In the genomic region with DNA sequence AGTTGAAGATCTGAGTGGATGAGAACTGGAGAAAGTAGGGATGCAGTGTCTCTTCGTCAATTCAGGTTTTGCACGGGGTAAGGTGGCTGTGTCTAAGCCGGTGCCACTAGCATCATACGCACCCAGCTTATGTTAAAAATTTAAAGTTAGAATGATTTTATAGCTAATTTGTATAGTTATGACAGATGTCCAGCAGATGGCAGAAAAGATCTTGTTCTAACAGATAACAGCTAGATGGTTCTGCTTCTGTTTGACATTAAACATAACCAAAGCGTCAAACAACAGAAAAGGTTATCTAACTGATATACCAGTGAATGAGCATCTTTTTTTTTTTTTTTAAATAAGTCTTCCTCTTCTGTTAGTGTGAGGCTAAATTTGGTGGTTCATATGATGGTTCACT, we compare ENCODE assay signal across 8 cellular contexts. TPM values are rescaled to one million over a fixed set of nuclear protein-coding genes. Genes with fewer than 3 reads are reported as not detected.
A peak's percentile ranks its signal among the peaks of the same experiment; 100 is the strongest.
DNase-seq lines count a peak whose midpoint lies in the region; ATAC-seq and TF ChIP-seq lines count a peak whose summit lies in the region.

No MANE protein-coding gene starts in this region.

- H3K9me3 ChIP-seq in CD4-positive, alpha-beta T cell (ENCODE audit: control insufficient read depth, low read length), result no peaks in the 10 kb centered on the region
- H3K9me3 ChIP-seq in HEK293 (ENCODE audit: control insufficient read depth, insufficient read depth, low read depth, low read length) (no peaks in the 10 kb centered on the region), lung (ENCODE audit: control insufficient read depth in 2 of 2, insufficient read depth in 1 of 2, low read length in 1 of 2) (no peaks in the 10 kb centered on the region)

- 56 to 64% methylated on average over 5 of the region's 5 CpGs for WGBS in lung, 2 donors

- no peaks in the 10 kb centered on the region for H3K4me1 Mint-ChIP-seq in CD4-positive, alpha-beta T cell (ENCODE audit: low read depth)

- DNase-seq in CD4-positive, alpha-beta T cell, result no peak
- DNase-seq in NCI-H69 (lab: John Stamatoyannopoulos, UW), result peak; percentile 79
- peak; percentile 20 for DNase-seq in central memory CD4-positive, alpha-beta T cell
- no peak for DNase-seq in lung (ENCODE audit: low spot score)

- POLR2A ChIA-PET in CD4-positive, alpha-beta T cell (lab: Charles Lee), result interaction anchor here (0.6 to 1.2 kb wide), 2 partner anchors 80 to 97 kb away, joined by 4 to 5 read pairs; no protein-coding TSS in a partner anchor
- POLR2A ChIA-PET in HEK293 (lab: Yijun Ruan, JAX), result interaction anchor here (0.7 to 1.4 kb wide), 5 partner anchors 12 to 173 kb away, joined by 3 to 6 read pairs (median 5); no protein-coding TSS in a partner anchor

- H3K4me3 Mint-ChIP-seq in CD4-positive, alpha-beta T cell, result no peak overlapping the region

- H3K36me3 ChIP-seq in HEK293 (ENCODE audit: control insufficient read depth in 2 of 2, insufficient read depth in 1 of 2, low read length in 2 of 2), result no peaks in the 10 kb centered on the region
- no peaks in the 10 kb centered on the region for H3K36me3 ChIP-seq in lung (ENCODE audit: control insufficient read depth in 2 of 2, insufficient read depth in 2 of 2, low read length in 2 of 2)

- no peaks in the 10 kb centered on the region for H3K4me1 ChIP-seq in HEK293 (ENCODE audit: control insufficient read depth, insufficient read depth, low read length)
- no peaks in the 10 kb centered on the region for H3K4me1 ChIP-seq in lung (ENCODE audit: control insufficient read depth in 2 of 2, insufficient read depth in 2 of 2, low read length in 2 of 2)

- H3K9me3 Mint-ChIP-seq in CD4-positive, alpha-beta T cell, result no peaks in the 10 kb centered on the region

- H3K27ac Mint-ChIP-seq in CD4-positive, alpha-beta T cell, result no peak overlapping the region

- intact Hi-C loops in CD4-positive, alpha-beta T cell (cut with DNase I, micrococcal nuclease), result loop anchor here (1.0 to 5.0 kb wide), 5 partner anchors 79 to 844 kb away; no protein-coding TSS in a partner anchor

- TF ChIP-seq CTCF in CD4-positive, alpha-beta T cell (IDR thresholded peaks at IDR 0.05), result peak; percentile 6
- no peak for TF ChIP-seq CTCF in HEK293 (tag by site-specific recombination; IDR thresholded peaks at IDR 0.05)
- peak; percentile 40 for TF ChIP-seq CTCF in lung (IDR thresholded peaks at IDR 0.05; ENCODE audit: control extremely low read depth, extremely low read depth)

- peak; percentile 34 for ATAC-seq in CD4-positive, alpha-beta T cell (ENCODE audit: poor library complexity)
- no peak for ATAC-seq in lung (ENCODE audit: insufficient read depth, low FRiP score)
- ATAC-seq in GM19452 (IDR thresholded peaks at IDR 0.05; ENCODE audit: unreplicated experiment), result no peak
- no peak for ATAC-seq in HG03045 (IDR thresholded peaks at IDR 0.05; ENCODE audit: unreplicated experiment)
- no peak for ATAC-seq in GM18517 (IDR thresholded peaks at IDR 0.05; ENCODE audit: unreplicated experiment)

- H3K36me3 Mint-ChIP-seq in CD4-positive, alpha-beta T cell (ENCODE audit: low read depth), result no peaks in the 10 kb centered on the region

- CTCF ChIA-PET in CD4-positive, alpha-beta T cell (lab: Charles Lee), result interaction anchor here (0.9 to 3.8 kb wide), 5 partner anchors 62 to 187 kb away, joined by 3 to 17 read pairs (median 5); no protein-coding TSS in a partner anchor
- CTCF ChIA-PET in HEK293 (lab: Yijun Ruan, JAX), result interaction anchor here (0.6 to 6.1 kb wide), 48 partner anchors 7 to 845 kb away, joined by 3 to 118 read pairs (median 6); a partner anchor contains a TSS

- no peaks in the 10 kb centered on the region for H3K27me3 ChIP-seq in CD4-positive, alpha-beta T cell (ENCODE audit: control insufficient read depth, insufficient read depth, low read length)
- no peaks in the 10 kb centered on the region for H3K27me3 ChIP-seq in lung (ENCODE audit: control insufficient read depth, insufficient read depth)

- H3K27ac ChIP-seq in CD4-positive, alpha-beta T cell (ENCODE audit: low read depth, low read length), result no peak overlapping the region
- H3K27ac ChIP-seq in HEK293 (ENCODE audit: extremely low read depth, low read depth, low read length), result no peak overlapping the region
- H3K27ac ChIP-seq in lung (ENCODE audit: low read depth in 1 of 2, low read length in 1 of 2), result no peak overlapping the region

- H3K4me3 ChIP-seq in HEK293 (ENCODE audit: low read depth, low read length) (no peak overlapping the region), lung (no peak overlapping the region)

- no peaks in the 10 kb centered on the region for H3K27me3 Mint-ChIP-seq in CD4-positive, alpha-beta T cell

TF ChIP-seq in HEK293, 187 proteins besides CTCF, POLR2A, EP300 and RAD21:
- TF ChIP-seq ZNF239 (tag by site-specific recombination; IDR thresholded peaks at IDR 0.05), result no peak
- peak; percentile 41 for TF ChIP-seq ZNF654 (tag by site-specific recombination; IDR thresholded peaks at IDR 0.05; ENCODE audit: low read depth)
- TF ChIP-seq OSR2 (tag by site-specific recombination; IDR thresholded peaks at IDR 0.05), result no peak

RNA-seq across cellular contexts. Expression of a gene that starts 18.8 kb away (rescaled TPM):
- total RNA-seq in CD4-positive, alpha-beta T cell, result not detected
- 1 to 10 TPM in 1 of 2 donors, not detected in 1; 1.1 TPM for total RNA-seq in lung
- polyA plus RNA-seq in lung, result 1 to 10 TPM; 1.3 to 3.0 TPM

RNA-seq across cellular contexts. Expression of a gene that starts 51.7 kb away (rescaled TPM):
- not detected for total RNA-seq in CD4-positive, alpha-beta T cell
- total RNA-seq in lung, result not detected
- not detected for polyA plus RNA-seq in lung

RNA-seq across cellular contexts. Expression of a gene that starts 56.2 kb away (rescaled TPM):
- not detected for total RNA-seq in CD4-positive, alpha-beta T cell
- not detected for total RNA-seq in lung
- polyA plus RNA-seq in lung, result under 1 TPM; 0.05 to 0.08 TPM

Comparison
In these comparisons a context has a peak if more than half of its experiments do, and no peak if none do; other contexts are left out.
1. DNase-seq: peak in NCI-H69 (single experiment) and central memory CD4-positive, alpha-beta T cell (single experiment); none in CD4-positive, alpha-beta T cell (0 of 10) and lung (single experiment).